In the genomic region with DNA sequence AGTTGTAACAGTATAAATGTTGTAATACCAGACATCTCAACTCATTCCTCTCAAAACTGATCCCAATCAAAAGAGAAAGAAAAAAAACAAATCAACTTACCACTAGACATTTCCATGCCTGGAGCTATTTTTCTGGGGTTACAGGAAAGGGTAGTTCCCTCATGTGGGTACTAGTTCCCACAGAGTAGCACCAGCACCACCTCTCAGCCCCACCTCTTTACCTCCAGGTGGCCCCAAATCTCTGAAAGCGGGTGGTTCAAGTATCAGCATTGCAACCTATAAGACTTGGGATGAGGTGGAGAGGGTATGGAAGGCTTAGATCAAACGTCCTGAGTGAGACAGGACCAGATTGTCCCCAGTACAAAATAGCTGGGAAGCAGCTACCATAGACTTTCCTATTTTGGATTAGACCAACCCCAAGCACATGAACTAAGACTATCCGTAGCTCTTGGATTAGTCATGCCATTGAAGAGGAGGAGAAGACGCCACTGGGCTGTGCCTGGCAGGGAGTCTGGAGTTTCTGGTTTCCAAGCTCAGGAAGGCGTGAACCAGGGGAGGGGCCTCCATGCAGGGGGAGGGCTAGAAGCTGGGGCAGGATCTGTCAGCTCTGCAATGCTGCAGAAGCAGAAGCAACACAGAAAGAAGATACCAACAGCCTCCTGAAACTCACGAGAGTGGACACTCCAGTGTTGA, we compare ENCODE assay signal across 11 cellular contexts. TPM values are rescaled to one million over a fixed set of nuclear protein-coding genes. Genes with fewer than 3 reads are reported as not detected.
DNase-seq lines count a peak whose midpoint lies in the region; ATAC-seq and TF ChIP-seq lines count a peak whose summit lies in the region.
"Had no signal": no experiment of that assay in that cellular context is flagged by ENCODE, and none has a peak within 500 bp of the region (broad histone marks: within the 10 kb centered on the region; RNA-seq: fewer than 3 reads in every experiment).

A gene with protein sequence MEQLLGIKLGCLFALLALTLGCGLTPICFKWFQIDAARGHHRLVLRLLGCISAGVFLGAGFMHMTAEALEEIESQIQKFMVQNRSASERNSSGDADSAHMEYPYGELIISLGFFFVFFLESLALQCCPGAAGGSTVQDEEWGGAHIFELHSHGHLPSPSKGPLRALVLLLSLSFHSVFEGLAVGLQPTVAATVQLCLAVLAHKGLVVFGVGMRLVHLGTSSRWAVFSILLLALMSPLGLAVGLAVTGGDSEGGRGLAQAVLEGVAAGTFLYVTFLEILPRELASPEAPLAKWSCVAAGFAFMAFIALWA (plus strand): TSS at position 620 of the 693 bp plus-strand sequence. CDS start 154 bp downstream, outside the sequence.

- peaks cover 2% of the 10 kb centered on the region for H3K27me3 Mint-ChIP-seq in activated naive CD4-positive, alpha-beta T cell treated with anti-CD3 and anti-CD28 coated beads, Interleukin-2, amount 10 ng/mL, durations not matched to agents 7 days and 5 days
- H3K27me3 Mint-ChIP-seq: activated CD4-positive, alpha-beta T cell treated with anti-CD3 and anti-CD28 coated beads, Interleukin-2, amount 10 ng/mL, durations not matched to agents 7 days and 5 days had no signal

- H3K36me3 ChIP-seq in lower lobe of right lung (peaks cover 39% of the 10 kb centered on the region), upper lobe of right lung (peaks cover 39% of the 10 kb centered on the region)

- H3K27me3 ChIP-seq in lower lobe of right lung (ENCODE audit: low read depth) (no peaks in the 10 kb centered on the region), upper lobe of right lung (no peaks in the 10 kb centered on the region)
- H3K27me3 ChIP-seq: BLaER1 treated with 17β-estradiol and CSF1 and Interleukin-3, amounts not matched to agents 10 nM and 100 nM had no signal

- intact Hi-C loops in lower lobe of right lung (cut with DNase I) = no loop called here
- intact Hi-C loops in upper lobe of right lung (cut with DNase I) = no loop called here

- H3K4me1 ChIP-seq in lower lobe of right lung (no peaks in the 10 kb centered on the region), upper lobe of right lung (no peaks in the 10 kb centered on the region)

- H3K9me3 ChIP-seq in lower lobe of right lung (no peaks in the 10 kb centered on the region), upper lobe of right lung (no peaks in the 10 kb centered on the region)
- H3K9me3 ChIP-seq: BLaER1 treated with 17β-estradiol and CSF1 and Interleukin-3, amounts not matched to agents 10 nM and 100 nM had no signal

- H3K9me3 Mint-ChIP-seq in activated naive CD4-positive, alpha-beta T cell treated with anti-CD3 and anti-CD28 coated beads, Interleukin-2, amount 10 ng/mL, durations not matched to agents 7 days and 5 days = no peaks in the 10 kb centered on the region
- H3K9me3 Mint-ChIP-seq: activated CD4-positive, alpha-beta T cell treated with anti-CD3 and anti-CD28 coated beads, Interleukin-2, amount 10 ng/mL, durations not matched to agents 7 days and 5 days had no signal

- H3K27ac Mint-ChIP-seq in activated naive CD4-positive, alpha-beta T cell treated with anti-CD3 and anti-CD28 coated beads, Interleukin-2, amount 10 ng/mL, durations not matched to agents 7 days and 5 days = peak within 1 kb of the TSS; percentile 50
- H3K27ac Mint-ChIP-seq: activated CD4-positive, alpha-beta T cell treated with anti-CD3 and anti-CD28 coated beads, Interleukin-2, amount 10 ng/mL, durations not matched to agents 7 days and 5 days had no signal

- no peak within 1 kb of the TSS for H3K27ac ChIP-seq in lower lobe of right lung
- no peak within 1 kb of the TSS for H3K27ac ChIP-seq in upper lobe of right lung
- H3K27ac ChIP-seq: BLaER1 treated with 17β-estradiol and CSF1 and Interleukin-3, amounts not matched to agents 10 nM and 100 nM had no signal

- peaks cover 28% of the 10 kb centered on the region for H3K4me1 Mint-ChIP-seq in activated naive CD4-positive, alpha-beta T cell treated with anti-CD3 and anti-CD28 coated beads, Interleukin-2, amount 10 ng/mL, durations not matched to agents 7 days and 5 days

- H3K4me3 ChIP-seq in cardiac fibroblast (replicated peaks in 1 of 2; ENCODE audit: low read depth in 2 of 2, low read length in 2 of 2) = no peak within 1 kb of the TSS
- H3K4me3 ChIP-seq in lower lobe of right lung = no peak within 1 kb of the TSS
- no peak within 1 kb of the TSS for H3K4me3 ChIP-seq in upper lobe of right lung
- H3K4me3 ChIP-seq: BLaER1 treated with 17β-estradiol and CSF1 and Interleukin-3, amounts not matched to agents 10 nM and 100 nM had no signal

- no peak for TF ChIP-seq CTCF in cardiac fibroblast (IDR thresholded peaks at IDR 0.05; ENCODE audit: low read depth, low read length)
- no peak for TF ChIP-seq CTCF in lower lobe of right lung (IDR thresholded peaks at IDR 0.05)
- TF ChIP-seq CTCF in upper lobe of right lung (IDR thresholded peaks at IDR 0.05) = no peak

- H3K36me3 Mint-ChIP-seq in activated naive CD4-positive, alpha-beta T cell treated with anti-CD3 and anti-CD28 coated beads, Interleukin-2, amount 10 ng/mL, durations not matched to agents 7 days and 5 days = peaks cover 34% of the 10 kb centered on the region

- no peak within 1 kb of the TSS for H3K4me3 Mint-ChIP-seq in activated naive CD4-positive, alpha-beta T cell treated with anti-CD3 and anti-CD28 coated beads, Interleukin-2, amount 10 ng/mL, durations not matched to agents 7 days and 5 days
- H3K4me3 Mint-ChIP-seq: activated CD4-positive, alpha-beta T cell treated with anti-CD3 and anti-CD28 coated beads, Interleukin-2, amount 10 ng/mL, durations not matched to agents 7 days and 5 days had no signal

- ATAC-seq in lower lobe of right lung = peak; percentile 54 to 65
- ATAC-seq in upper lobe of right lung = peak; percentile 71
- ATAC-seq in HG03039 (IDR thresholded peaks at IDR 0.05; ENCODE audit: unreplicated experiment) = no peak
- ATAC-seq in HG02763 (IDR thresholded peaks at IDR 0.05; ENCODE audit: unreplicated experiment) = no peak

- CTCF ChIA-PET in activated naive CD4-positive, alpha-beta T cell treated with anti-CD3 and anti-CD28 coated beads, Interleukin-2, amount 10 ng/mL, durations not matched to agents 7 days and 5 days (lab: Charles Lee) = interaction anchor here (0.9 to 12.8 kb wide), 2 partner anchors 13 to 42 kb away, joined by 3 to 107 read pairs; no protein-coding TSS in a partner anchor

- DNase-seq in activated naive CD4-positive, alpha-beta T cell treated with anti-CD3 and anti-CD28 coated beads, Interleukin-2, amount 10 ng/mL, durations not matched to agents 7 days and 5 days = no peak
- DNase-seq in activated naive CD4-positive, alpha-beta T cell treated with anti-CD3 and anti-CD28 coated beads, Interleukin-2, amount 50 U/mL, for 16 hours = no peak
- peak; percentile 66 to 80 for DNase-seq in cardiac fibroblast (ENCODE audit: low read depth in 2 of 2)
- no peak for DNase-seq in lower lobe of right lung
- no peak for DNase-seq in upper lobe of right lung
- DNase-seq in activated gamma-delta T cell treated with Interleukin-2 at 50 U/mL for 16 hours = no peak
- DNase-seq: activated CD4-positive, alpha-beta T cell treated with anti-CD3 and anti-CD28 coated beads, Interleukin-2, amount 10 ng/mL, durations not matched to agents 7 days and 5 days; erythroblast had no signal

RNA-seq across cellular contexts. Expression of the gene that starts here (rescaled TPM):
- not detected for total RNA-seq in lower lobe of right lung
- not detected for total RNA-seq in upper lobe of right lung

Comparison
In these comparisons a context has a peak if more than half of its experiments do, and no peak if none do; other contexts are left out.
1. Peak in ATAC-seq in lower lobe of right lung; RNA of the gene not detected or under 1 TPM.
2. Peak in ATAC-seq in upper lobe of right lung; RNA of the gene not detected or under 1 TPM.
3. DNase-seq: peak in cardiac fibroblast (2 of 2); none in activated naive CD4-positive, alpha-beta T cell treated with anti-CD3 and anti-CD28 coated beads, Interleukin-2, amount 10 ng/mL, durations not matched to agents 7 days and 5 days (single experiment), activated naive CD4-positive, alpha-beta T cell treated with anti-CD3 and anti-CD28 coated beads, Interleukin-2, amount 50 U/mL, for 16 hours (single experiment), lower lobe of right lung (single experiment), upper lobe of right lung (single experiment) and activated gamma-delta T cell treated with Interleukin-2 at 50 U/mL for 16 hours (single experiment).